In the genomic region with DNA sequence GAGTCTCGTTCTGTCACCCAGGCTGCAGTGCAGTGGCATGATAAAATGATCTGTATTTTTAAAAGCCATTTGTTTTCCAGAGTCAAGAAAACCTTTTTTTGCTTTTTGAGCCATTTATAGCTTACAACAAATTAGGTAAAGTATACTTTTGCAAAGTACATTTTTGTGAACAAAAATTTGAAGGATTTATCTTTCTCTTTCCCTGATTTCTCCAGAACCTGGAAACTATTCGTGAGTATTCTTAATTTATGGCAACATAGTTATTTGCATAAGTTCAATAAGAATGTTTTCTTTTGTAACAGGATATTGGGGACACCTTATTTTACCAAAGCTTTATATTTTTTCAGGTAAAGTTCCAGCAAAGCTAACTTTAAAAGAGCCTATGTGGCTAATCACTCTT, we compare ENCODE assay signal across 29 cellular contexts. TPM values are rescaled to one million over a fixed set of nuclear protein-coding genes. Genes with fewer than 3 reads are reported as not detected.
"Had no signal": no experiment of that assay in that cellular context is flagged by ENCODE, and none has a peak within 500 bp of the region (broad histone marks: within the 10 kb centered on the region; RNA-seq: fewer than 3 reads in every experiment).

No MANE protein-coding gene starts in this region.

- H3K9me3 ChIP-seq: ovary, testis, tibial artery, transverse colon, uterus had no signal

- H3K4me2 ChIP-seq: neural progenitor cell, smooth muscle cell had no signal

- H2AFZ ChIP-seq: neural progenitor cell, parathyroid adenoma had no signal

- H3K4me1 ChIP-seq: neural progenitor cell, parathyroid adenoma, psoas muscle, spleen, suprapubic skin, testis, tibial artery, transverse colon, upper lobe of right lung, uterus had no signal

- H3K79me2 ChIP-seq: parathyroid adenoma had no signal

- DNase-seq: natural killer cell; occipital lobe; ovary; posterior cingulate gyrus; psoas muscle; right cardiac atrium; spleen; stimulated activated CD4-positive, alpha-beta T cell treated with anti-CD3 and anti-CD28 coated beads, Interleukin-12 subunit alpha, Interleukin-12 subunit beta, amount 100 ng/mL, for 4 hours; stimulated activated CD4-positive, alpha-beta T cell treated with anti-CD3 and anti-CD28 coated beads, Interleukin-1b, Interleukin-23, amount 100 ng/mL, for 48 hours; stimulated activated CD4-positive, alpha-beta T cell treated with anti-CD3 and anti-CD28 coated beads, Interleukin-4, amount 100 ng/mL, for 1 hour; stimulated activated CD4-positive, alpha-beta T cell treated with anti-CD3 and anti-CD28 coated beads, Interleukin-4, amount 100 ng/mL, for 4 hours; stimulated activated CD8-positive, alpha-beta memory T cell treated with anti-CD3 and anti-CD28 coated beads, Interleukin-4, amount 100 ng/mL, for 48 hours; stimulated activated naive CD4-positive, alpha-beta T cell; stimulated activated naive CD8-positive, alpha-beta T cell treated with anti-CD3 and anti-CD28 coated beads, Interleukin-15, amount 100 ng/mL, for 72 hours; stimulated activated naive CD8-positive, alpha-beta T cell treated with anti-CD3 and anti-CD28 coated beads, Interleukin-15, Interleukin-2, amounts not matched to agents 100 U/mL and 50 U/mL, for 24 hours; substantia nigra; testis; tibial artery; transverse colon; upper lobe of right lung; uterus had no signal

- H3K36me3 ChIP-seq: ovary, spleen, suprapubic skin, tibial artery, transverse colon, upper lobe of right lung, uterus had no signal

- H3K27me3 ChIP-seq: neural progenitor cell, ovary, spleen, testis, tibial artery, transverse colon, upper lobe of right lung, uterus had no signal

- H3K27ac ChIP-seq: neural progenitor cell, ovary, parathyroid adenoma, psoas muscle, skin epidermis, spleen, suprapubic skin, testis, tibial artery, transverse colon, upper lobe of right lung, uterus had no signal

- ATAC-seq: natural killer cell; psoas muscle; right cardiac atrium; sciatic nerve; stimulated activated memory B cell treated with anti-CD40 and anti-IgM and Interleukin-4, amounts not matched to agents 10 μg/mL and 1 μg/mL and 100 μg/mL, for 72 hours; stimulated activated naive CD8-positive, alpha-beta T cell treated with anti-CD3 and anti-CD28 coated beads, Interleukin-15, amount 100 ng/mL, for 72 hours; stimulated activated naive CD8-positive, alpha-beta T cell treated with anti-CD3 and anti-CD28 coated beads, Interleukin-15, Interleukin-2, amounts not matched to agents 100 U/mL and 50 U/mL, for 24 hours; upper lobe of right lung had no signal

- H3K4me3 ChIP-seq: neural progenitor cell, ovary, psoas muscle, skin epidermis, smooth muscle cell, spleen, suprapubic skin, testis, tibial artery, transverse colon, upper lobe of right lung, uterus had no signal

RNA-seq across cellular contexts. Expression of a gene that starts 37.4 kb away (rescaled TPM):
- total RNA-seq: natural killer cell, osteoblast, sciatic nerve, transverse colon had no signal
- polyA plus RNA-seq: right cardiac atrium had no signal
